Comparison of ENCODE assay signal across 16 cellular contexts in genomic region chr9:37290366-37290765, GRCh38.
DNase-seq lines count a peak whose midpoint lies in the region; ATAC-seq, FAIRE-seq and TF ChIP-seq lines count a peak whose summit lies in the region.
"Had no signal": no experiment of that assay in that cellular context is flagged by ENCODE, and none has a peak within 500 bp of the region (broad histone marks: within the 10 kb centered on the region; RNA-seq: fewer than 3 reads in every experiment).

No MANE protein-coding gene starts in this region.

- CTCF ChIA-PET in A673 (lab: Charles Lee): no interaction called here

- peaks cover 53% of the 10 kb centered on the region for H3K4me1 ChIP-seq in A673 (ENCODE audit: insufficient read depth, low read length, poor library complexity, severe bottlenecking)
- H3K4me1 ChIP-seq in RWPE2 (ENCODE audit: insufficient read depth, poor library complexity, severe bottlenecking): peaks cover 32% of the 10 kb centered on the region
- no peaks in the 10 kb centered on the region for H3K4me1 ChIP-seq in testis
- H3K4me1 ChIP-seq in neuronal stem cell (ENCODE audit: control insufficient read depth in 2 of 2, insufficient read depth in 1 of 2, low read depth in 1 of 2, low read length in 2 of 2): peaks cover 2 to 21% of the 10 kb centered on the region in 2 donors

- H3K4me3 ChIP-seq in A673 (ENCODE audit: low read depth, low read length, poor library complexity, severe bottlenecking) (no peak overlapping the region), GM12864 (ENCODE audit: low read depth, low read length) (peak overlapping the region; percentile 27), RWPE2 (ENCODE audit: severe bottlenecking) (no peak overlapping the region), testis (no peak overlapping the region), neuronal stem cell (ENCODE audit: low read length in 2 of 2) (no peak overlapping the region)
- H3K4me3 ChIP-seq: gastrocnemius medialis, mucosa of descending colon had no signal

- no peak for ATAC-seq in RWPE2 (ENCODE audit: low read depth)
- ATAC-seq: HepG2 had no signal

- no peak for DNase-seq in A673 (ENCODE audit: low spot score)
- DNase-seq in GM12864 (ENCODE audit: low read depth): no peak
- no peak for DNase-seq in RWPE2 (ENCODE audit: low spot score)
- no peak for DNase-seq in chondrocyte (ENCODE audit: low spot score)
- no peak for DNase-seq in testis
- no peak for DNase-seq in urothelium cell line (ENCODE audit: low spot score)
- no peak for DNase-seq in SIG-M5 (lab: John Stamatoyannopoulos, UW)
- no peak for DNase-seq in neuronal stem cell (ENCODE audit: low spot score)
- DNase-seq: endodermal cell, gastrocnemius medialis, mucosa of descending colon, NCI-H1436, NCI-H526 treated with DMSO at 0.1 percent for 48 hours had no signal

- H3K27me3 ChIP-seq in A673 (replicated peaks; ENCODE audit: insufficient read depth, low read depth, low read length, poor library complexity) (no peaks in the 10 kb centered on the region), RWPE2 (ENCODE audit: insufficient read depth, poor library complexity, severe bottlenecking) (no peaks in the 10 kb centered on the region), testis (no peaks in the 10 kb centered on the region), neuronal stem cell (ENCODE audit: control insufficient read depth in 3 of 3, insufficient read depth in 3 of 3, low read depth in 1 of 3, low read length in 3 of 3) (no peaks in the 10 kb centered on the region)
- H3K27me3 ChIP-seq: gastrocnemius medialis had no signal

- no peaks in the 10 kb centered on the region for H3K27me3 Mint-ChIP-seq in chondrocyte (ENCODE audit: low read depth)

- FAIRE-seq in urothelium cell line (lab: Jason Lieb, UNC): no peak
- FAIRE-seq: G401.6, HepG2 had no signal

- H4K8ac ChIP-seq in neuronal stem cell (ENCODE audit: low read depth, low read length): no peak overlapping the region

- no peak overlapping the region for H2BK120ac ChIP-seq in neuronal stem cell (ENCODE audit: low read depth, low read length)

- BruUV-seq in A673 (replicated peaks; lab: Mats Ljungman, UMichigan): no TSS peak

- no peak overlapping the region for H3K18ac ChIP-seq in neuronal stem cell (ENCODE audit: low read length)

- H3K4ac ChIP-seq in neuronal stem cell (ENCODE audit: low read length): no peak overlapping the region

- no peaks in the 10 kb centered on the region for H3K79me1 ChIP-seq in neuronal stem cell (ENCODE audit: low read depth, low read length)

- TF ChIP-seq POLR2A in testis (IDR thresholded peaks at IDR 0.05): no peak

- peaks cover 5% of the 10 kb centered on the region for H3K36me3 Mint-ChIP-seq in chondrocyte (ENCODE audit: low read depth)

- H3K27ac ChIP-seq in A673 (ENCODE audit: low read depth, low read length, poor library complexity, severe bottlenecking) (peak overlapping the region; percentile 86), RWPE2 (ENCODE audit: poor library complexity, severe bottlenecking) (peak overlapping the region; percentile 89), testis (no peak overlapping the region), neuronal stem cell (replicated peaks; ENCODE audit: low read length) (no peak overlapping the region)
- H3K27ac ChIP-seq: gastrocnemius medialis, VCaP had no signal

- peak overlapping the region; percentile 95 for H3K27ac Mint-ChIP-seq in chondrocyte (ENCODE audit: unreplicated experiment)
- H3K27ac Mint-ChIP-seq: endodermal cell had no signal

- no peaks in the 10 kb centered on the region for H3K9me3 Mint-ChIP-seq in chondrocyte (ENCODE audit: low read depth)
- H3K9me3 Mint-ChIP-seq: endodermal cell had no signal

- H3K9me3 ChIP-seq in A673 (ENCODE audit: low read depth, low read length, poor library complexity, severe bottlenecking) (no peaks in the 10 kb centered on the region), RWPE2 (ENCODE audit: severe bottlenecking) (no peaks in the 10 kb centered on the region), testis (no peaks in the 10 kb centered on the region), neuronal stem cell (replicated peaks in 1 of 2; ENCODE audit: control insufficient read depth in 2 of 2, insufficient read depth in 1 of 2, low read depth in 1 of 2, low read length in 2 of 2) (no peaks in the 10 kb centered on the region)
- H3K9me3 ChIP-seq: gastrocnemius medialis, mucosa of descending colon had no signal

- peaks cover 41% of the 10 kb centered on the region for H3K4me1 Mint-ChIP-seq in chondrocyte (ENCODE audit: low read depth)

- 90 to 92% methylated on average over 7 of the region's 7 CpGs for WGBS in testis, 2 donors
- no CpG with 5 or more reads among the region's 7 CpGs for WGBS in neuronal stem cell (ENCODE audit: extremely low coverage in 2 of 2, insufficient read length in 2 of 2, insufficient replicate concordance in 1 of 2), 2 donors

- intact Hi-C loops in A673 (cut with micrococcal nuclease; ENCODE audit: unreplicated experiment): no loop called here
- intact Hi-C loops in testis (cut with DNase I; ENCODE audit: low total_unique reads): no loop called here

- no peak for TF ChIP-seq CTCF in A673 (conservative IDR thresholded peaks at IDR 0.05; ENCODE audit: low read depth, low read length)
- no peak for TF ChIP-seq CTCF in GM12864 (IDR thresholded peaks at IDR 0.05; ENCODE audit: low read depth, low read length, missing control alignments)
- no peak for TF ChIP-seq CTCF in RWPE2 (IDR thresholded peaks at IDR 0.05; ENCODE audit: poor library complexity, severe bottlenecking)
- no peak for TF ChIP-seq CTCF in chondrocyte (IDR thresholded peaks at IDR 0.05)
- TF ChIP-seq CTCF in testis (IDR thresholded peaks at IDR 0.05): no peak

- no peak overlapping the region for H3K4me3 Mint-ChIP-seq in chondrocyte (ENCODE audit: unreplicated experiment)
- H3K4me3 Mint-ChIP-seq: endodermal cell had no signal

- H3K23ac ChIP-seq in neuronal stem cell (ENCODE audit: low read depth, low read length, poor library complexity): no peak overlapping the region

- H4K91ac ChIP-seq in neuronal stem cell (ENCODE audit: low read depth, low read length, poor library complexity): no peak overlapping the region

- H2BK12ac ChIP-seq in neuronal stem cell (ENCODE audit: low read length): no peak overlapping the region

- no peak overlapping the region for H2AK5ac ChIP-seq in neuronal stem cell (ENCODE audit: low read depth, low read length)

- no peak overlapping the region for H2BK5ac ChIP-seq in neuronal stem cell (ENCODE audit: low read length)

- no peak overlapping the region for H2AFZ ChIP-seq in neuronal stem cell (ENCODE audit: low read length)

- H2BK15ac ChIP-seq in neuronal stem cell (ENCODE audit: low read length): no peak overlapping the region

- POLR2A ChIA-PET in A673 (lab: Charles Lee; ENCODE audit: low non-redundant PET): no interaction called here

- no peaks in the 10 kb centered on the region for H3K36me3 ChIP-seq in A673 (ENCODE audit: insufficient read depth, low read length, poor library complexity, severe bottlenecking)
- H3K36me3 ChIP-seq in RWPE2 (ENCODE audit: low read depth): no peaks in the 10 kb centered on the region
- no peaks in the 10 kb centered on the region for H3K36me3 ChIP-seq in testis (ENCODE audit: low read depth, missing control alignments)
- peaks cover 0 to 8% of the 10 kb centered on the region in 2 donors for H3K36me3 ChIP-seq in neuronal stem cell (replicated peaks in 1 of 2; ENCODE audit: control insufficient read depth in 2 of 2, insufficient read depth in 2 of 2, low read length in 2 of 2)
- H3K36me3 ChIP-seq: gastrocnemius medialis had no signal

- H3K4me2 ChIP-seq in neuronal stem cell (ENCODE audit: insufficient read depth, low read length, poor library complexity, severe bottlenecking): no peak overlapping the region

- no peak overlapping the region for H3K14ac ChIP-seq in neuronal stem cell (ENCODE audit: low read length)

- H3K9ac ChIP-seq in neuronal stem cell (ENCODE audit: low read depth, low read length, poor library complexity): no peak overlapping the region

Comparison
In these comparisons a context has a peak if more than half of its experiments do, and no peak if none do; other contexts are left out.
1. H3K27ac ChIP-seq: peak in A673 (single experiment) and RWPE2 (single experiment); none in testis (0 of 2) and neuronal stem cell (single experiment).